20 cellular contexts compared by ENCODE assay signal in genomic region chr2:199356412-199356811, GRCh38.
"Had no signal": no experiment of that assay in that cellular context is flagged by ENCODE, and none has a peak within 500 bp of the region (broad histone marks: within the 10 kb centered on the region; RNA-seq: fewer than 3 reads in every experiment).

No MANE protein-coding gene starts in this region.

- H3K4me1 Mint-ChIP-seq: memory B cell; natural killer cell; neural crest cell; stimulated activated naive B cell treated with anti-CD40 and anti-IgM and Interleukin-4, amounts not matched to agents 10 μg/mL and 1 μg/mL and 100 μg/mL, for 72 hours had no signal

- H3K9me3 ChIP-seq: neutrophil, prostate gland, spleen, thoracic aorta, tibial nerve, upper lobe of left lung had no signal

- H3K36me3 ChIP-seq: neutrophil, prostate gland, spleen, thoracic aorta, tibial nerve, upper lobe of left lung had no signal

- H3K4me3 ChIP-seq: lung, prostate gland, skin epidermis, spleen, thoracic aorta, tibial nerve, upper lobe of left lung had no signal

- H3K27ac ChIP-seq: neutrophil, parathyroid adenoma, prostate gland, skin epidermis, spleen, thoracic aorta, tibial nerve, upper lobe of left lung had no signal

- H3K9ac ChIP-seq: parathyroid adenoma had no signal

- H3K4me3 Mint-ChIP-seq: effector memory CD8-positive, alpha-beta T cell; memory B cell; natural killer cell; neural crest cell; stimulated activated naive B cell treated with anti-CD40 and anti-IgM and Interleukin-4, amounts not matched to agents 10 μg/mL and 1 μg/mL and 100 μg/mL, for 72 hours; stimulated activated naive CD8-positive, alpha-beta T cell treated with anti-CD3 and anti-CD28 coated beads, Interleukin-15, Interleukin-2, amounts not matched to agents 100 ng/mL and 50 ng/mL, for 24 hours had no signal

- H3K4me1 ChIP-seq: parathyroid adenoma, prostate gland, spleen, tibial nerve, upper lobe of left lung had no signal

- ATAC-seq: effector memory CD8-positive, alpha-beta T cell; left lobe of liver; natural killer cell; right cardiac atrium; stimulated activated naive B cell treated with anti-CD40 and anti-IgM and Interleukin-4, amounts not matched to agents 10 μg/mL and 1 μg/mL and 100 μg/mL, for 72 hours had no signal

- H2AFZ ChIP-seq: parathyroid adenoma had no signal

- H3K36me3 Mint-ChIP-seq: memory B cell; natural killer cell; stimulated activated naive B cell treated with anti-CD40 and anti-IgM and Interleukin-4, amounts not matched to agents 10 μg/mL and 1 μg/mL and 100 μg/mL, for 72 hours had no signal

- DNase-seq: cortex of kidney; effector memory CD8-positive, alpha-beta T cell; head of caudate nucleus; natural killer cell; right cardiac atrium; spleen; stimulated activated CD4-positive, alpha-beta T cell treated with anti-CD3 and anti-CD28 coated beads, Interleukin-2, amount 100 ng/mL, for 48 hours; stimulated activated naive B cell treated with anti-CD40 and anti-IgM and Interleukin-4, amounts not matched to agents 10 μg/mL and 1 μg/mL and 100 μg/mL, for 72 hours; upper lobe of left lung had no signal

- H3K9me3 Mint-ChIP-seq: effector memory CD8-positive, alpha-beta T cell; memory B cell; neural crest cell; stimulated activated naive B cell treated with anti-CD40 and anti-IgM and Interleukin-4, amounts not matched to agents 10 μg/mL and 1 μg/mL and 100 μg/mL, for 72 hours; stimulated activated naive CD8-positive, alpha-beta T cell treated with anti-CD3 and anti-CD28 coated beads, Interleukin-15, Interleukin-2, amounts not matched to agents 100 ng/mL and 50 ng/mL, for 24 hours had no signal

- H3K27me3 ChIP-seq: neutrophil, spleen, tibial nerve, upper lobe of left lung had no signal

- H3K79me2 ChIP-seq: parathyroid adenoma had no signal

- H3K27me3 Mint-ChIP-seq: memory B cell; stimulated activated naive CD8-positive, alpha-beta T cell treated with anti-CD3 and anti-CD28 coated beads, Interleukin-15, Interleukin-2, amounts not matched to agents 100 ng/mL and 50 ng/mL, for 24 hours had no signal

- H3K27ac Mint-ChIP-seq: effector memory CD8-positive, alpha-beta T cell; memory B cell; natural killer cell; stimulated activated naive B cell treated with anti-CD40 and anti-IgM and Interleukin-4, amounts not matched to agents 10 μg/mL and 1 μg/mL and 100 μg/mL, for 72 hours; stimulated activated naive CD8-positive, alpha-beta T cell treated with anti-CD3 and anti-CD28 coated beads, Interleukin-15, Interleukin-2, amounts not matched to agents 100 ng/mL and 50 ng/mL, for 24 hours had no signal
